Comparison of ENCODE assay signal across 8 cellular contexts in genomic region chr6:105646391-105646867, GRCh38.
DNase-seq lines count a peak whose midpoint lies in the region; ATAC-seq lines count a peak whose summit lies in the region.

No MANE protein-coding gene starts in this region.

- H3K9me3 Mint-ChIP-seq in CD8-positive, alpha-beta memory T cell, result no peaks in the 10 kb centered on the region
- H3K9me3 Mint-ChIP-seq in activated T-helper 17 cell treated with anti-CD3 and anti-CD28 coated beads, Interleukin-2, amount 50 U/mL, for 72 hours, result no peaks in the 10 kb centered on the region

- no peaks in the 10 kb centered on the region for H3K9me3 ChIP-seq in CD8-positive, alpha-beta memory T cell (ENCODE audit: low read length)

- peak; percentile 77 for ATAC-seq in GM19324 (IDR thresholded peaks at IDR 0.05; ENCODE audit: low FRiP score, unreplicated experiment)
- peak; percentile 92 for ATAC-seq in HG03196 (IDR thresholded peaks at IDR 0.05; ENCODE audit: unreplicated experiment)
- peak; percentile 90 for ATAC-seq in activated T-helper 17 cell treated with anti-CD3 and anti-CD28 coated beads, Interleukin-2, amount 50 U/mL, for 72 hours (replicated peaks)

- H3K4me3 ChIP-seq in CD8-positive, alpha-beta memory T cell (ENCODE audit: low read length), result no peak overlapping the region

- H3K36me3 ChIP-seq in CD8-positive, alpha-beta memory T cell (ENCODE audit: insufficient read depth, low read length), result no peaks in the 10 kb centered on the region

- H3K4me1 ChIP-seq in CD8-positive, alpha-beta memory T cell (ENCODE audit: insufficient read depth, low read length), result peaks cover 75% of the 10 kb centered on the region

- H3K4me3 Mint-ChIP-seq in CD8-positive, alpha-beta memory T cell, result peak overlapping the region; percentile 22 to 83 (median 65)
- peak overlapping the region; percentile 26 for H3K4me3 Mint-ChIP-seq in activated T-helper 17 cell treated with anti-CD3 and anti-CD28 coated beads, Interleukin-2, amount 50 U/mL, for 72 hours

- peak overlapping the region; percentile 35 for H3K27ac ChIP-seq in CD8-positive, alpha-beta memory T cell (ENCODE audit: low read depth, low read length)

- H3K27me3 ChIP-seq in CD8-positive, alpha-beta memory T cell (ENCODE audit: insufficient read depth, low read length, poor library complexity, severe bottlenecking), result no peaks in the 10 kb centered on the region

- no peaks in the 10 kb centered on the region for H3K36me3 Mint-ChIP-seq in CD8-positive, alpha-beta memory T cell
- no peaks in the 10 kb centered on the region for H3K36me3 Mint-ChIP-seq in activated T-helper 17 cell treated with anti-CD3 and anti-CD28 coated beads, Interleukin-2, amount 50 U/mL, for 72 hours (ENCODE audit: low read depth)

- peak in 4 of 5 donors; percentile 10 to 79 (median 42) for DNase-seq in CD8-positive, alpha-beta memory T cell
- peak; percentile 50 for DNase-seq in stimulated activated CD8-positive, alpha-beta memory T cell treated with anti-CD3 and anti-CD28 coated beads, Interleukin-4, amount 100 ng/mL, for 48 hours
- DNase-seq in anterior cingulate cortex (lab: John Stamatoyannopoulos, UW) (no peak), OCI-M1 (lab: John Stamatoyannopoulos, UW) (no peak), OCI-M2 (lab: John Stamatoyannopoulos, UW; ENCODE audit: unreplicated experiment) (no peak)

- H3K27ac Mint-ChIP-seq in CD8-positive, alpha-beta memory T cell, result peak overlapping the region; percentile 67 to 97 (median 91)
- H3K27ac Mint-ChIP-seq in activated T-helper 17 cell treated with anti-CD3 and anti-CD28 coated beads, Interleukin-2, amount 50 U/mL, for 72 hours, result peak overlapping the region; percentile 84

- peaks cover 81 to 94% (median 93%) of the 10 kb centered on the region in 3 donors for H3K4me1 Mint-ChIP-seq in CD8-positive, alpha-beta memory T cell
- peaks cover 33% of the 10 kb centered on the region for H3K4me1 Mint-ChIP-seq in activated T-helper 17 cell treated with anti-CD3 and anti-CD28 coated beads, Interleukin-2, amount 50 U/mL, for 72 hours

- H3K27me3 Mint-ChIP-seq in CD8-positive, alpha-beta memory T cell, result no peaks in the 10 kb centered on the region
- H3K27me3 Mint-ChIP-seq in activated T-helper 17 cell treated with anti-CD3 and anti-CD28 coated beads, Interleukin-2, amount 50 U/mL, for 72 hours, result peaks cover 23% of the 10 kb centered on the region

- POLR2A ChIA-PET in CD8-positive, alpha-beta memory T cell (lab: Charles Lee), result no interaction called here

- CTCF ChIA-PET in CD8-positive, alpha-beta memory T cell (lab: Charles Lee), result no interaction called here

Comparison
In these comparisons a context has a peak if more than half of its experiments do, and no peak if none do; other contexts are left out.
1. DNase-seq: peak in CD8-positive, alpha-beta memory T cell (4 of 5) and stimulated activated CD8-positive, alpha-beta memory T cell treated with anti-CD3 and anti-CD28 coated beads, Interleukin-4, amount 100 ng/mL, for 48 hours (single experiment); none in anterior cingulate cortex (0 of 58), OCI-M1 (single experiment) and OCI-M2 (single experiment).
2. Peak in every context shown above with its lines, with median percentiles within 50 percentile points of each other: ATAC-seq.